19 cellular contexts compared by ENCODE assay signal in genomic region chr2:20646446-20646845, GRCh38. TPM values are rescaled to one million over a fixed set of nuclear protein-coding genes. Genes with fewer than 3 reads are reported as not detected.
DNase-seq lines count a peak whose midpoint lies in the region; ATAC-seq and TF ChIP-seq lines count a peak whose summit lies in the region.
"Had no signal": no experiment of that assay in that cellular context is flagged by ENCODE, and none has a peak within 500 bp of the region (broad histone marks: within the 10 kb centered on the region; RNA-seq: fewer than 3 reads in every experiment).

No MANE protein-coding gene starts in this region.

- peaks cover 42% of the 10 kb centered on the region for H3K4me1 Mint-ChIP-seq in memory B cell
- peaks cover 38% of the 10 kb centered on the region for H3K4me1 Mint-ChIP-seq in glutamatergic neuron (ENCODE audit: low read depth, unreplicated experiment)
- H3K4me1 Mint-ChIP-seq in activated CD8-positive, alpha-beta memory T cell treated with anti-CD3 and anti-CD28 coated beads, Interleukin-2, amount 10 ng/mL, durations not matched to agents 7 days and 5 days: peaks cover 17% of the 10 kb centered on the region

- H3K9ac ChIP-seq in stomach smooth muscle (ENCODE audit: low read length in 2 of 2): no peak overlapping the region

- no peak for TF ChIP-seq CTCF in heart right ventricle (IDR thresholded peaks at IDR 0.05)
- TF ChIP-seq CTCF in glutamatergic neuron (IDR thresholded peaks at IDR 0.05; ENCODE audit: partially characterized antibody, unreplicated experiment): no peak

- no peak for ATAC-seq in Right ventricle myocardium superior (ENCODE audit: poor library complexity)
- ATAC-seq in heart right ventricle: no peak
- ATAC-seq in memory B cell (ENCODE audit: low read depth): no peak
- no peak for ATAC-seq in activated CD8-positive, alpha-beta memory T cell treated with anti-CD3 and anti-CD28 coated beads, Interleukin-2, amount 10 ng/mL, durations not matched to agents 7 days and 5 days
- ATAC-seq: HCT116, K562 had no signal

- H3K27me3 Mint-ChIP-seq in memory B cell (no peaks in the 10 kb centered on the region), glutamatergic neuron (ENCODE audit: unreplicated experiment) (peaks cover 13% of the 10 kb centered on the region)
- H3K27me3 Mint-ChIP-seq in activated CD8-positive, alpha-beta memory T cell treated with anti-CD3 and anti-CD28 coated beads, Interleukin-2, amount 10 ng/mL, durations not matched to agents 7 days and 5 days: no peaks in the 10 kb centered on the region
- H3K27me3 Mint-ChIP-seq: CD4-positive, alpha-beta T cell had no signal

- intact Hi-C loops in Right ventricle myocardium superior (cut with DNase I): no loop called here
- intact Hi-C loops in heart right ventricle (cut with DNase I): no loop called here

- H3K36me3 Mint-ChIP-seq in memory B cell: peaks cover 15% of the 10 kb centered on the region
- no peaks in the 10 kb centered on the region for H3K36me3 Mint-ChIP-seq in glutamatergic neuron (ENCODE audit: unreplicated experiment)
- peaks cover 2% of the 10 kb centered on the region for H3K36me3 Mint-ChIP-seq in activated CD8-positive, alpha-beta memory T cell treated with anti-CD3 and anti-CD28 coated beads, Interleukin-2, amount 10 ng/mL, durations not matched to agents 7 days and 5 days

- H3K4me3 ChIP-seq in heart right ventricle: no peak overlapping the region
- no peak overlapping the region for H3K4me3 ChIP-seq in stomach smooth muscle (ENCODE audit: low read length in 2 of 2)
- H3K4me3 ChIP-seq: K562 had no signal

- H3K27me3 ChIP-seq in heart right ventricle: no peaks in the 10 kb centered on the region
- no peaks in the 10 kb centered on the region for H3K27me3 ChIP-seq in stomach smooth muscle (ENCODE audit: control insufficient read depth in 1 of 2, insufficient read depth in 2 of 2, low read length in 2 of 2)

- peaks cover 0 to 50% (median 17%) of the 10 kb centered on the region in 9 donors for H3K36me3 ChIP-seq in heart right ventricle
- peaks cover 16 to 25% of the 10 kb centered on the region in 2 donors for H3K36me3 ChIP-seq in stomach smooth muscle (ENCODE audit: control insufficient read depth in 2 of 2, insufficient read depth in 2 of 2, low read length in 2 of 2)

- peak overlapping the region; percentile 67 for H3K27ac Mint-ChIP-seq in memory B cell
- H3K27ac Mint-ChIP-seq in glutamatergic neuron (ENCODE audit: unreplicated experiment): no peak overlapping the region
- no peak overlapping the region for H3K27ac Mint-ChIP-seq in activated CD8-positive, alpha-beta memory T cell treated with anti-CD3 and anti-CD28 coated beads, Interleukin-2, amount 10 ng/mL, durations not matched to agents 7 days and 5 days
- H3K27ac Mint-ChIP-seq: CD4-positive, alpha-beta T cell had no signal

- H3K27ac ChIP-seq in heart right ventricle (no peak overlapping the region), caudate nucleus (ENCODE audit: low read depth, low read length) (peak overlapping the region; percentile 29), stomach smooth muscle (ENCODE audit: low read length) (peak overlapping the region; percentile 97)

- WGBS in heart right ventricle, 2 donors: 96 to 97% methylated on average over 20 of the region's 20 CpGs

- CTCF ChIA-PET in activated CD8-positive, alpha-beta memory T cell treated with anti-CD3 and anti-CD28 coated beads, Interleukin-2, amount 10 ng/mL, durations not matched to agents 7 days and 5 days (lab: Charles Lee): no interaction called here

- H3K4me1 ChIP-seq in heart right ventricle (peaks cover 3 to 49% (median 45%) of the 10 kb centered on the region in 9 donors), stomach smooth muscle (ENCODE audit: control insufficient read depth, insufficient read depth, low read length) (peaks cover 76% of the 10 kb centered on the region)

- H3K9me3 Mint-ChIP-seq in memory B cell: no peaks in the 10 kb centered on the region
- peaks cover 8% of the 10 kb centered on the region for H3K9me3 Mint-ChIP-seq in glutamatergic neuron (ENCODE audit: unreplicated experiment)
- no peaks in the 10 kb centered on the region for H3K9me3 Mint-ChIP-seq in activated CD8-positive, alpha-beta memory T cell treated with anti-CD3 and anti-CD28 coated beads, Interleukin-2, amount 10 ng/mL, durations not matched to agents 7 days and 5 days (ENCODE audit: low read depth)
- H3K9me3 Mint-ChIP-seq: CD4-positive, alpha-beta T cell had no signal

- peak; percentile 29 for DNase-seq in Right ventricle myocardium superior
- DNase-seq in heart right ventricle: no peak
- peak in 10 of 61 donors; percentile 12 to 59 (median 25) for DNase-seq in caudate nucleus (lab: John Stamatoyannopoulos, UW)
- no peak for DNase-seq in memory B cell (ENCODE audit: low spot score in 2 of 2)
- no peak for DNase-seq in glutamatergic neuron
- DNase-seq in activated naive CD4-positive, alpha-beta T cell treated with Interleukin-2 at 50 U/mL for 16 hours: no peak
- no peak for DNase-seq in activated CD8-positive, alpha-beta memory T cell treated with anti-CD3 and anti-CD28 coated beads, Interleukin-2, amount 10 ng/mL, durations not matched to agents 7 days and 5 days
- DNase-seq: CD4-positive, alpha-beta T cell; Kasumi-1; NCI-H2029; NCI-H446 treated with DMSO at 0.1 percent for 48 hours; NCI-H526 treated with DMSO at 0.1 percent for 48 hours; RPMI8226; SHP77 treated with DMSO at 0.1 percent for 48 hours had no signal

- no peak overlapping the region for H3K4me3 Mint-ChIP-seq in memory B cell
- H3K4me3 Mint-ChIP-seq in glutamatergic neuron (ENCODE audit: unreplicated experiment): no peak overlapping the region
- no peak overlapping the region for H3K4me3 Mint-ChIP-seq in activated CD8-positive, alpha-beta memory T cell treated with anti-CD3 and anti-CD28 coated beads, Interleukin-2, amount 10 ng/mL, durations not matched to agents 7 days and 5 days
- H3K4me3 Mint-ChIP-seq: CD4-positive, alpha-beta T cell had no signal

- no peaks in the 10 kb centered on the region for H3K9me3 ChIP-seq in heart right ventricle
- H3K9me3 ChIP-seq in stomach smooth muscle (ENCODE audit: control insufficient read depth in 2 of 2, low read length in 2 of 2): no peaks in the 10 kb centered on the region

RNA-seq across cellular contexts. Expression of gene HS1BP3, which starts 4.5 kb away (rescaled TPM):
- total RNA-seq in Right ventricle myocardium superior (19.7 TPM), heart right ventricle (10 to 100 TPM; 11.3 to 26.3 (median 16.1) TPM), glutamatergic neuron (ENCODE audit: unreplicated experiment) (23.8 TPM)
- polyA plus RNA-seq in heart right ventricle: 10 to 100 TPM; 16.8 to 24.6 TPM
- 10 to 100 TPM; 12.8 to 12.9 TPM for total RNA-seq in activated CD8-positive, alpha-beta memory T cell treated with anti-CD3 and anti-CD28 coated beads, Interleukin-2, amount 10 ng/mL, durations not matched to agents 7 days and 5 days

RNA-seq across cellular contexts. Expression of gene GDF7, which starts 20.5 kb away (rescaled TPM):
- total RNA-seq in Right ventricle myocardium superior (0.38 TPM), heart right ventricle (1 to 10 TPM in 1 of 10 donors, under 1 TPM in 9; 0.10 to 1.2 (median 0.66) TPM), glutamatergic neuron (ENCODE audit: unreplicated experiment) (not detected)
- polyA plus RNA-seq in heart right ventricle: under 1 TPM; 0.17 to 0.37 TPM
- not detected for total RNA-seq in activated CD8-positive, alpha-beta memory T cell treated with anti-CD3 and anti-CD28 coated beads, Interleukin-2, amount 10 ng/mL, durations not matched to agents 7 days and 5 days
- total RNA-seq: HT-29, K562, MCF 10A had no signal

Comparison
In these comparisons a context has a peak if more than half of its experiments do, and no peak if none do; other contexts are left out.
1. H3K27ac ChIP-seq: peak in caudate nucleus (single experiment) and stomach smooth muscle (single experiment); none in heart right ventricle (0 of 10).